9 cellular contexts compared by ENCODE assay signal in the genomic region with DNA sequence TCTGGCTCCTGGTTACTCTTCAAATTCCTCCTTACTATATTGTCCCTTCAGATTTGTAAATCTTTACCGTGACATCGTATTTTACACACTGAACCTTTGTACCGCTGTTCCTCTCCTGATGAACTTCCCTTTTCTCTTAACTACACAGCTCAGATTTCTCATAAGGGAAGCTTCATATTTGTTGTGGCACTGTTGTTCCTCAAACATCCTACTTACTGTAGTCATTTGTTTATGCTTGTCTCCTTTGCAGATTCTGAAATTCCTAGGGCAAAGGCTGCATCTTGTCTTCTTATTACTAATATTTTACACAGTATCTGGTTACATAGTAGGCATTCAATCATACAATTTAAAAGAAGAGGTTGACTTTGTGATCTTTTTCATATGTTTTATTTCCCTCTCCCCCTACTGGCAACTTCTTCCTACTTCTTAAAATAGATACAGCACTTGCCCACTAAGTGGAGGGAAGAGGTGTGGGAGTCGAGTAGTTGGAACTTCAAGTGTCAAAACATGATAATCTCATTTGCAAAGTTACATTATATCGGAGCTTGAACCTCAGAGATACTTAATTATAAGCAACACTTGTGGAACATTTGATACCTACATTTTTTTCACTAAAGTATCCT. TPM values are rescaled to one million over a fixed set of nuclear protein-coding genes. Genes with fewer than 3 reads are reported as not detected.
A peak's percentile ranks its signal among the peaks of the same experiment; 100 is the strongest.
DNase-seq lines count a peak whose midpoint lies in the region; ATAC-seq and TF ChIP-seq lines count a peak whose summit lies in the region.
"Had no signal": no experiment of that assay in that cellular context is flagged by ENCODE, and none has a peak within 500 bp of the region (broad histone marks: within the 10 kb centered on the region; RNA-seq: fewer than 3 reads in every experiment).

No MANE protein-coding gene starts in this region.

- H2AK5ac ChIP-seq in mesendoderm (ENCODE audit: low read length) = no peak overlapping the region

- no peak overlapping the region for H3K56ac ChIP-seq in mesendoderm (ENCODE audit: low read length)

- H3K79me1 ChIP-seq in mesendoderm (ENCODE audit: low read length) = no peaks in the 10 kb centered on the region

- no peak overlapping the region for H2BK15ac ChIP-seq in mesendoderm (replicated peaks; ENCODE audit: low read depth)

- no peak overlapping the region for H4K5ac ChIP-seq in mesendoderm (ENCODE audit: low read length)

- no peak overlapping the region for H3K4ac ChIP-seq in mesendoderm (ENCODE audit: low read depth, low read length)

- no peak overlapping the region for H3K18ac ChIP-seq in mesendoderm (ENCODE audit: low read length)

- H3K36me3 Mint-ChIP-seq in activated CD4-positive, alpha-beta T cell treated with anti-CD3 and anti-CD28 coated beads, Interleukin-2, amount 10 ng/mL, durations not matched to agents 7 days and 5 days (ENCODE audit: low read depth) = peaks cover 39% of the 10 kb centered on the region

- DNase-seq in GF-D8 (lab: John Stamatoyannopoulos, UW) (peak; percentile 50), astrocyte of the spinal cord (ENCODE audit: low read depth, low spot score) (peak; percentile 31), mesendoderm (peak; percentile 34), GM20000 (ENCODE audit: low spot score) (no peak), NCI-H510A treated with DMSO at 0.1 percent for 48 hours (lab: John Stamatoyannopoulos, UW) (no peak)
- DNase-seq in activated CD4-positive, alpha-beta T cell treated with anti-CD3 and anti-CD28 coated beads, Interleukin-2, amount 10 ng/mL, durations not matched to agents 7 days and 5 days = no peak

- H3K4me2 ChIP-seq in mesendoderm (ENCODE audit: low read length) = no peak overlapping the region

- H3K4me3 Mint-ChIP-seq in activated CD4-positive, alpha-beta T cell treated with anti-CD3 and anti-CD28 coated beads, Interleukin-2, amount 10 ng/mL, durations not matched to agents 7 days and 5 days = no peak overlapping the region

- peak; percentile 40 for TF ChIP-seq CTCF in astrocyte of the spinal cord (IDR thresholded peaks at IDR 0.05; ENCODE audit: low read depth, low read length)
- no peak for TF ChIP-seq CTCF in GM20000 (IDR thresholded peaks at IDR 0.05; ENCODE audit: extremely low read depth, missing control alignments)

- H3K79me2 ChIP-seq in mesendoderm (ENCODE audit: control insufficient read depth, insufficient read depth, low read length) = no peaks in the 10 kb centered on the region

- H3K9ac ChIP-seq in mesendoderm (ENCODE audit: low read length) = no peak overlapping the region

- no CpG with 5 or more reads among the region's 5 CpGs for WGBS in mesendoderm (ENCODE audit: extremely low coverage, insufficient coverage, low lambda C conversion rate)

- no peak overlapping the region for H2BK5ac ChIP-seq in mesendoderm (ENCODE audit: low read length)

- H3K4me1 Mint-ChIP-seq in activated CD4-positive, alpha-beta T cell treated with anti-CD3 and anti-CD28 coated beads, Interleukin-2, amount 10 ng/mL, durations not matched to agents 7 days and 5 days = peaks cover 20% of the 10 kb centered on the region

- H2BK120ac ChIP-seq in mesendoderm (ENCODE audit: low read depth, low read length) = no peak overlapping the region

- H3K27ac ChIP-seq in mesendoderm (ENCODE audit: low read depth, low read length) = no peak overlapping the region
- H3K27ac ChIP-seq: RWPE1 had no signal

- H3K4me1 ChIP-seq in mesendoderm (ENCODE audit: control insufficient read depth, low read depth, low read length) = no peaks in the 10 kb centered on the region

- H3K23ac ChIP-seq in mesendoderm (ENCODE audit: low read length) = no peak overlapping the region

- POLR2A ChIA-PET in activated CD4-positive, alpha-beta T cell treated with anti-CD3 and anti-CD28 coated beads, Interleukin-2, amount 10 ng/mL, durations not matched to agents 7 days and 5 days (lab: Charles Lee) = no interaction called here

- no peaks in the 10 kb centered on the region for H3K27me3 Mint-ChIP-seq in activated CD4-positive, alpha-beta T cell treated with anti-CD3 and anti-CD28 coated beads, Interleukin-2, amount 10 ng/mL, durations not matched to agents 7 days and 5 days

- H4K8ac ChIP-seq in mesendoderm (ENCODE audit: low read depth, low read length) = no peak overlapping the region

- CTCF ChIA-PET in activated CD4-positive, alpha-beta T cell treated with anti-CD3 and anti-CD28 coated beads, Interleukin-2, amount 10 ng/mL, durations not matched to agents 7 days and 5 days (lab: Charles Lee) = interaction anchor here (1.0 kb wide), 1 partner anchor 10 kb away, joined by 3 read pairs; no protein-coding TSS in a partner anchor

- in situ Hi-C loops in astrocyte of the spinal cord (cut with HindIII; ENCODE audit: low sequenced_read_pairs) = no loop called here

- H3K9me3 Mint-ChIP-seq in activated CD4-positive, alpha-beta T cell treated with anti-CD3 and anti-CD28 coated beads, Interleukin-2, amount 10 ng/mL, durations not matched to agents 7 days and 5 days = no peaks in the 10 kb centered on the region

- no peaks in the 10 kb centered on the region for H3K36me3 ChIP-seq in mesendoderm (ENCODE audit: control insufficient read depth, insufficient read depth, low read length)

- no peak overlapping the region for H3K27ac Mint-ChIP-seq in activated CD4-positive, alpha-beta T cell treated with anti-CD3 and anti-CD28 coated beads, Interleukin-2, amount 10 ng/mL, durations not matched to agents 7 days and 5 days

- H3K27me3 ChIP-seq in mesendoderm (ENCODE audit: insufficient read depth, low read length, poor library complexity) = no peaks in the 10 kb centered on the region

- no peak overlapping the region for H3K4me3 ChIP-seq in astrocyte of the spinal cord (ENCODE audit: low read depth, low read length)
- no peak overlapping the region for H3K4me3 ChIP-seq in mesendoderm (ENCODE audit: low read length)

- peak; percentile 33 for ATAC-seq in HG03432 (IDR thresholded peaks at IDR 0.05; ENCODE audit: unreplicated experiment)
- no peak for ATAC-seq in activated CD4-positive, CD25-positive, alpha-beta regulatory T cell treated with anti-CD3 and anti-CD28 coated beads, Interleukin-2, amount 50 U/mL, for 24 hours

RNA-seq across cellular contexts. Expression of a gene that starts 50.0 kb away (rescaled TPM):
- 0.94 TPM for polyA plus RNA-seq in mesendoderm (2013, experiment 1 of 2)
- 0.85 TPM for polyA plus RNA-seq in mesendoderm (2013, experiment 2 of 2)
- total RNA-seq in activated CD4-positive, alpha-beta T cell treated with anti-CD3 and anti-CD28 coated beads, Interleukin-2, amount 10 ng/mL, durations not matched to agents 7 days and 5 days = 10 to 100 TPM; 22.6 to 25.3 TPM

Comparison
In these comparisons a context has a peak if more than half of its experiments do, and no peak if none do; other contexts are left out.
1. DNase-seq: peak in GF-D8 (single experiment), astrocyte of the spinal cord (single experiment) and mesendoderm (single experiment); none in GM20000 (single experiment), NCI-H510A treated with DMSO at 0.1 percent for 48 hours (single experiment) and activated CD4-positive, alpha-beta T cell treated with anti-CD3 and anti-CD28 coated beads, Interleukin-2, amount 10 ng/mL, durations not matched to agents 7 days and 5 days (single experiment).